In genomic region chr5:140181002-140181483, GRCh38 we compare ENCODE assay signal across 10 cellular contexts. TPM values are rescaled to one million over a fixed set of nuclear protein-coding genes. Genes with fewer than 3 reads are reported as not detected.
DNase-seq lines count a peak whose midpoint lies in the region; ATAC-seq and TF ChIP-seq lines count a peak whose summit lies in the region.
"Had no signal": no experiment of that assay in that cellular context is flagged by ENCODE, and none has a peak within 500 bp of the region (broad histone marks: within the 10 kb centered on the region; RNA-seq: fewer than 3 reads in every experiment).

No MANE protein-coding gene starts in this region.

- H3K27ac ChIP-seq in skin epidermis, result peak overlapping the region in 13 of 21 experiments; percentile 19 to 71 (median 56)

- H3K27ac Mint-ChIP-seq in endothelial cell (ENCODE audit: unreplicated experiment), result peak overlapping the region; percentile 50
- H3K27ac Mint-ChIP-seq: stimulated activated naive CD8-positive, alpha-beta T cell treated with anti-CD3 and anti-CD28 coated beads, Interleukin-15, Interleukin-2, amounts not matched to agents 100 ng/mL and 50 ng/mL, for 24 hours had no signal

- H3K36me3 Mint-ChIP-seq in endothelial cell (ENCODE audit: low read depth, unreplicated experiment), result peaks cover under 1% of the 10 kb centered on the region

- DNase-seq in NCI-H1417 (lab: John Stamatoyannopoulos, UW), result peak in 2 of 3 experiments; percentile 28 to 55
- no peak for DNase-seq in NCI-H1417 treated with DMSO at 0.1 percent for 48 hours (lab: John Stamatoyannopoulos, UW)
- DNase-seq in endothelial cell (ENCODE audit: low spot score), result no peak
- DNase-seq in NCI-H2227 treated with DMSO at 0.1 percent for 48 hours (lab: John Stamatoyannopoulos, UW), result no peak
- no peak for DNase-seq in UCSD-AML1 (lab: John Stamatoyannopoulos, UW; ENCODE audit: unreplicated experiment)
- DNase-seq: SHP77 had no signal

- ATAC-seq in HG02798 (IDR thresholded peaks at IDR 0.05; ENCODE audit: poor library complexity, unreplicated experiment) (peak; percentile 79), GM21529 (IDR thresholded peaks at IDR 0.05; ENCODE audit: unreplicated experiment) (no peak)

- H3K4me3 ChIP-seq in skin epidermis, result no peak overlapping the region

- no peak overlapping the region for H3K4me3 Mint-ChIP-seq in endothelial cell (ENCODE audit: unreplicated experiment)
- H3K4me3 Mint-ChIP-seq: stimulated activated naive CD8-positive, alpha-beta T cell treated with anti-CD3 and anti-CD28 coated beads, Interleukin-15, Interleukin-2, amounts not matched to agents 100 ng/mL and 50 ng/mL, for 24 hours had no signal

- no peaks in the 10 kb centered on the region for H3K9me3 Mint-ChIP-seq in endothelial cell (ENCODE audit: unreplicated experiment)
- H3K9me3 Mint-ChIP-seq: stimulated activated naive CD8-positive, alpha-beta T cell treated with anti-CD3 and anti-CD28 coated beads, Interleukin-15, Interleukin-2, amounts not matched to agents 100 ng/mL and 50 ng/mL, for 24 hours had no signal

- H3K4me1 Mint-ChIP-seq in endothelial cell (ENCODE audit: unreplicated experiment), result peaks cover 18% of the 10 kb centered on the region

- TF ChIP-seq CTCF in endothelial cell (IDR thresholded peaks at IDR 0.05; ENCODE audit: unreplicated experiment), result no peak

- H3K27me3 Mint-ChIP-seq in endothelial cell (ENCODE audit: unreplicated experiment), result peaks cover 1% of the 10 kb centered on the region

RNA-seq across cellular contexts. Expression of gene CYSTM1, which starts 6.1 kb away (rescaled TPM):
- 21.7 TPM for total RNA-seq in endothelial cell (ENCODE audit: unreplicated experiment)

RNA-seq across cellular contexts. Expression of gene IGIP, which starts 55.3 kb away (rescaled TPM):
- 1.3 TPM for total RNA-seq in endothelial cell (ENCODE audit: unreplicated experiment)

Comparison
In these comparisons a context has a peak if more than half of its experiments do, and no peak if none do; other contexts are left out.
1. DNase-seq: peak in NCI-H1417 (2 of 3); none in NCI-H1417 treated with DMSO at 0.1 percent for 48 hours (single experiment), endothelial cell (single experiment), NCI-H2227 treated with DMSO at 0.1 percent for 48 hours (single experiment) and UCSD-AML1 (single experiment).